Comparison of ENCODE assay signal across 1 cellular context in the genomic region with DNA sequence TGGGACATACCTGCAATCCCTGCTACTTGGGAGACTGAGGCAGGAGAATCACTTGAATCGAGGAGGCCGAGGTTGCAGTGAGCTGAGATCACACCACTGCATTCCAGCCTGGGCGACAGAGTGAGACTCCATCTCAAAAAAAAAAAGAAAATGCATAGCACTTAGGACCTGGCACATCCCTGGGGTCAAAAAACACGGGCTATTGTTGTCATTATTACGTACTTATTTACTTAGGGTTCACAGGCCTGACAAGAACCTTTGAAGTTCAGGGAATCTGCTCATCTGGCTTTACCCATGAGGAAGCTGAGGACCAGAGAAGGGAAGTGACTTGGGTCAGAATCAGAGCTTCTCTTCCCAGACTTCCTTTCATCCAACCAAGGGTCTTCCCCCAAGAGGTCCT.
TF ChIP-seq lines count a peak whose summit lies in the region.

No MANE protein-coding gene starts in this region.

TF ChIP-seq in HepG2, 621 proteins besides CTCF, POLR2A, EP300 and RAD21 (continued from another document and continues in another):
- TF ChIP-seq U2AF2 (IDR thresholded peaks at IDR 0.05; ENCODE audit: low read depth, low read length) (no peak), ZNF510 (CRISPR knock-in tag; IDR thresholded peaks at IDR 0.05; ENCODE audit: low read depth) (no peak), HDAC2 (CRISPR knock-in tag; IDR thresholded peaks at IDR 0.05) (peak; percentile 35; the same call in 1 of the 2 replicates), MTA3 (CRISPR knock-in tag; IDR thresholded peaks at IDR 0.05) (no peak), ZSCAN31 (CRISPR knock-in tag; IDR thresholded peaks at IDR 0.05; ENCODE audit: low read depth) (no peak), MTA1 (CRISPR knock-in tag; IDR thresholded peaks at IDR 0.05; ENCODE audit: borderline replicate concordance) (no peak), IKZF4 (CRISPR knock-in tag; IDR thresholded peaks at IDR 0.05; ENCODE audit: borderline replicate concordance, low read depth, not compliant biosample characterization) (no peak), PAX8 (CRISPR knock-in tag; IDR thresholded peaks at IDR 0.05; ENCODE audit: borderline replicate concordance) (no peak), ZNF546 (CRISPR knock-in tag; conservative IDR thresholded peaks at IDR 0.05) (no peak), NKX3-1 (CRISPR knock-in tag; IDR thresholded peaks at IDR 0.05) (no peak), HHEX (CRISPR knock-in tag; IDR thresholded peaks at IDR 0.05) (no peak), FOXP1 (IDR thresholded peaks at IDR 0.05) (no peak), FOXP1 (CRISPR knock-in tag; IDR thresholded peaks at IDR 0.05) (peak; percentile 75), ZNF441 (CRISPR knock-in tag; IDR thresholded peaks at IDR 0.05; ENCODE audit: borderline replicate concordance) (peak; percentile 90), CHD2 (IDR thresholded peaks at IDR 0.05; ENCODE audit: low read depth, low read length) (no peak), ZFP36 (IDR thresholded peaks at IDR 0.05; ENCODE audit: borderline replicate concordance, low read depth, low read length, partially characterized antibody) (no peak), SCMH1 (CRISPR knock-in tag; IDR thresholded peaks at IDR 0.05; ENCODE audit: borderline replicate concordance) (no peak), ZNF572 (CRISPR knock-in tag; IDR thresholded peaks at IDR 0.05) (no peak), NR2F1 (CRISPR knock-in tag; IDR thresholded peaks at IDR 0.05) (peak in 1 of 2 experiments; percentile 55; a peak in 2 of 4 replicates), TOE1 (CRISPR knock-in tag; IDR thresholded peaks at IDR 0.05) (no peak), ZKSCAN8 (CRISPR knock-in tag; IDR thresholded peaks at IDR 0.05; ENCODE audit: borderline replicate concordance) (no peak), SAFB2 (CRISPR knock-in tag; IDR thresholded peaks at IDR 0.05; ENCODE audit: borderline replicate concordance, low read depth) (no peak), ZNF782 (CRISPR knock-in tag; IDR thresholded peaks at IDR 0.05; ENCODE audit: borderline replicate concordance) (no peak), FOXO1 (CRISPR knock-in tag; IDR thresholded peaks at IDR 0.05) (peak; percentile 38; the same call in 1 of the 2 replicates)
- TF ChIP-seq, protein P1, sequence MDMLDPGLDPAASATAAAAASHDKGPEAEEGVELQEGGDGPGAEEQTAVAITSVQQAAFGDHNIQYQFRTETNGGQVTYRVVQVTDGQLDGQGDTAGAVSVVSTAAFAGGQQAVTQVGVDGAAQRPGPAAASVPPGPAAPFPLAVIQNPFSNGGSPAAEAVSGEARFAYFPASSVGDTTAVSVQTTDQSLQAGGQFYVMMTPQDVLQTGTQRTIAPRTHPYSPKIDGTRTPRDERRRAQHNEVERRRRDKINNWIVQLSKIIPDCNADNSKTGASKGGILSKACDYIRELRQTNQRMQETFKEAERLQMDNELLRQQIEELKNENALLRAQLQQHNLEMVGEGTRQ (IDR thresholded peaks at IDR 0.05; ENCODE audit: low read depth, low read length): no peak
- TF ChIP-seq, protein P1 (CRISPR knock-in tag; IDR thresholded peaks at IDR 0.05; ENCODE audit: borderline replicate concordance): no peak
- TF ChIP-seq, protein P2, sequence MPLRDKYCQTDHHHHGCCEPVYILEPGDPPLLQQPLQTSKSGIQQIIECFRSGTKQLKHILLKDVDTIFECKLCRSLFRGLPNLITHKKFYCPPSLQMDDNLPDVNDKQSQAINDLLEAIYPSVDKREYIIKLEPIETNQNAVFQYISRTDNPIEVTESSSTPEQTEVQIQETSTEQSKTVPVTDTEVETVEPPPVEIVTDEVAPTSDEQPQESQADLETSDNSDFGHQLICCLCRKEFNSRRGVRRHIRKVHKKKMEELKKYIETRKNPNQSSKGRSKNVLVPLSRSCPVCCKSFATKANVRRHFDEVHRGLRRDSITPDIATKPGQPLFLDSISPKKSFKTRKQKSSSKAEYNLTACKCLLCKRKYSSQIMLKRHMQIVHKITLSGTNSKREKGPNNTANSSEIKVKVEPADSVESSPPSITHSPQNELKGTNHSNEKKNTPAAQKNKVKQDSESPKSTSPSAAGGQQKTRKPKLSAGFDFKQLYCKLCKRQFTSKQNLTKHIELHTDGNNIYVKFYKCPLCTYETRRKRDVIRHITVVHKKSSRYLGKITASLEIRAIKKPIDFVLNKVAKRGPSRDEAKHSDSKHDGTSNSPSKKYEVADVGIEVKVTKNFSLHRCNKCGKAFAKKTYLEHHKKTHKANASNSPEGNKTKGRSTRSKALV (CRISPR knock-in tag; IDR thresholded peaks at IDR 0.05): no peak
- TF ChIP-seq, protein P3, sequence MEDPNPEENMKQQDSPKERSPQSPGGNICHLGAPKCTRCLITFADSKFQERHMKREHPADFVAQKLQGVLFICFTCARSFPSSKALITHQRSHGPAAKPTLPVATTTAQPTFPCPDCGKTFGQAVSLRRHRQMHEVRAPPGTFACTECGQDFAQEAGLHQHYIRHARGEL (CRISPR knock-in tag; IDR thresholded peaks at IDR 0.05): no peak
- TF ChIP-seq, protein P4, sequence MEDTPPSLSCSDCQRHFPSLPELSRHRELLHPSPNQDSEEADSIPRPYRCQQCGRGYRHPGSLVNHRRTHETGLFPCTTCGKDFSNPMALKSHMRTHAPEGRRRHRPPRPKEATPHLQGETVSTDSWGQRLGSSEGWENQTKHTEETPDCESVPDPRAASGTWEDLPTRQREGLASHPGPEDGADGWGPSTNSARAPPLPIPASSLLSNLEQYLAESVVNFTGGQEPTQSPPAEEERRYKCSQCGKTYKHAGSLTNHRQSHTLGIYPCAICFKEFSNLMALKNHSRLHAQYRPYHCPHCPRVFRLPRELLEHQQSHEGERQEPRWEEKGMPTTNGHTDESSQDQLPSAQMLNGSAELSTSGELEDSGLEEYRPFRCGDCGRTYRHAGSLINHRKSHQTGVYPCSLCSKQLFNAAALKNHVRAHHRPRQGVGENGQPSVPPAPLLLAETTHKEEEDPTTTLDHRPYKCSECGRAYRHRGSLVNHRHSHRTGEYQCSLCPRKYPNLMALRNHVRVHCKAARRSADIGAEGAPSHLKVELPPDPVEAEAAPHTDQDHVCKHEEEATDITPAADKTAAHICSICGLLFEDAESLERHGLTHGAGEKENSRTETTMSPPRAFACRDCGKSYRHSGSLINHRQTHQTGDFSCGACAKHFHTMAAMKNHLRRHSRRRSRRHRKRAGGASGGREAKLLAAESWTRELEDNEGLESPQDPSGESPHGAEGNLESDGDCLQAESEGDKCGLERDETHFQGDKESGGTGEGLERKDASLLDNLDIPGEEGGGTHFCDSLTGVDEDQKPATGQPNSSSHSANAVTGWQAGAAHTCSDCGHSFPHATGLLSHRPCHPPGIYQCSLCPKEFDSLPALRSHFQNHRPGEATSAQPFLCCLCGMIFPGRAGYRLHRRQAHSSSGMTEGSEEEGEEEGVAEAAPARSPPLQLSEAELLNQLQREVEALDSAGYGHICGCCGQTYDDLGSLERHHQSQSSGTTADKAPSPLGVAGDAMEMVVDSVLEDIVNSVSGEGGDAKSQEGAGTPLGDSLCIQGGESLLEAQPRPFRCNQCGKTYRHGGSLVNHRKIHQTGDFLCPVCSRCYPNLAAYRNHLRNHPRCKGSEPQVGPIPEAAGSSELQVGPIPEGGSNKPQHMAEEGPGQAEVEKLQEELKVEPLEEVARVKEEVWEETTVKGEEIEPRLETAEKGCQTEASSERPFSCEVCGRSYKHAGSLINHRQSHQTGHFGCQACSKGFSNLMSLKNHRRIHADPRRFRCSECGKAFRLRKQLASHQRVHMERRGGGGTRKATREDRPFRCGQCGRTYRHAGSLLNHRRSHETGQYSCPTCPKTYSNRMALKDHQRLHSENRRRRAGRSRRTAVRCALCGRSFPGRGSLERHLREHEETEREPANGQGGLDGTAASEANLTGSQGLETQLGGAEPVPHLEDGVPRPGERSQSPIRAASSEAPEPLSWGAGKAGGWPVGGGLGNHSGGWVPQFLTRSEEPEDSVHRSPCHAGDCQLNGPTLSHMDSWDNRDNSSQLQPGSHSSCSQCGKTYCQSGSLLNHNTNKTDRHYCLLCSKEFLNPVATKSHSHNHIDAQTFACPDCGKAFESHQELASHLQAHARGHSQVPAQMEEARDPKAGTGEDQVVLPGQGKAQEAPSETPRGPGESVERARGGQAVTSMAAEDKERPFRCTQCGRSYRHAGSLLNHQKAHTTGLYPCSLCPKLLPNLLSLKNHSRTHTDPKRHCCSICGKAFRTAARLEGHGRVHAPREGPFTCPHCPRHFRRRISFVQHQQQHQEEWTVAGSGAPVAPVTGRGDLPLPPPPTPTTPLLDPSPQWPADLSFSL (CRISPR knock-in tag; IDR thresholded peaks at IDR 0.05): no peak
- TF ChIP-seq, protein P5, sequence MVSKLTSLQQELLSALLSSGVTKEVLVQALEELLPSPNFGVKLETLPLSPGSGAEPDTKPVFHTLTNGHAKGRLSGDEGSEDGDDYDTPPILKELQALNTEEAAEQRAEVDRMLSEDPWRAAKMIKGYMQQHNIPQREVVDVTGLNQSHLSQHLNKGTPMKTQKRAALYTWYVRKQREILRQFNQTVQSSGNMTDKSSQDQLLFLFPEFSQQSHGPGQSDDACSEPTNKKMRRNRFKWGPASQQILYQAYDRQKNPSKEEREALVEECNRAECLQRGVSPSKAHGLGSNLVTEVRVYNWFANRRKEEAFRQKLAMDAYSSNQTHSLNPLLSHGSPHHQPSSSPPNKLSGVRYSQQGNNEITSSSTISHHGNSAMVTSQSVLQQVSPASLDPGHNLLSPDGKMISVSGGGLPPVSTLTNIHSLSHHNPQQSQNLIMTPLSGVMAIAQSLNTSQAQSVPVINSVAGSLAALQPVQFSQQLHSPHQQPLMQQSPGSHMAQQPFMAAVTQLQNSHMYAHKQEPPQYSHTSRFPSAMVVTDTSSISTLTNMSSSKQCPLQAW (CRISPR knock-in tag; IDR thresholded peaks at IDR 0.05): 0 out of 2 replicates have a peak, but pooled peaks have one; percentile 34
- TF ChIP-seq, protein P6, sequence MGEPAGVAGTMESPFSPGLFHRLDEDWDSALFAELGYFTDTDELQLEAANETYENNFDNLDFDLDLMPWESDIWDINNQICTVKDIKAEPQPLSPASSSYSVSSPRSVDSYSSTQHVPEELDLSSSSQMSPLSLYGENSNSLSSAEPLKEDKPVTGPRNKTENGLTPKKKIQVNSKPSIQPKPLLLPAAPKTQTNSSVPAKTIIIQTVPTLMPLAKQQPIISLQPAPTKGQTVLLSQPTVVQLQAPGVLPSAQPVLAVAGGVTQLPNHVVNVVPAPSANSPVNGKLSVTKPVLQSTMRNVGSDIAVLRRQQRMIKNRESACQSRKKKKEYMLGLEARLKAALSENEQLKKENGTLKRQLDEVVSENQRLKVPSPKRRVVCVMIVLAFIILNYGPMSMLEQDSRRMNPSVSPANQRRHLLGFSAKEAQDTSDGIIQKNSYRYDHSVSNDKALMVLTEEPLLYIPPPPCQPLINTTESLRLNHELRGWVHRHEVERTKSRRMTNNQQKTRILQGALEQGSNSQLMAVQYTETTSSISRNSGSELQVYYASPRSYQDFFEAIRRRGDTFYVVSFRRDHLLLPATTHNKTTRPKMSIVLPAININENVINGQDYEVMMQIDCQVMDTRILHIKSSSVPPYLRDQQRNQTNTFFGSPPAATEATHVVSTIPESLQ (CRISPR knock-in tag; conservative IDR thresholded peaks at IDR 0.05): no peak
- TF ChIP-seq, protein P7, sequence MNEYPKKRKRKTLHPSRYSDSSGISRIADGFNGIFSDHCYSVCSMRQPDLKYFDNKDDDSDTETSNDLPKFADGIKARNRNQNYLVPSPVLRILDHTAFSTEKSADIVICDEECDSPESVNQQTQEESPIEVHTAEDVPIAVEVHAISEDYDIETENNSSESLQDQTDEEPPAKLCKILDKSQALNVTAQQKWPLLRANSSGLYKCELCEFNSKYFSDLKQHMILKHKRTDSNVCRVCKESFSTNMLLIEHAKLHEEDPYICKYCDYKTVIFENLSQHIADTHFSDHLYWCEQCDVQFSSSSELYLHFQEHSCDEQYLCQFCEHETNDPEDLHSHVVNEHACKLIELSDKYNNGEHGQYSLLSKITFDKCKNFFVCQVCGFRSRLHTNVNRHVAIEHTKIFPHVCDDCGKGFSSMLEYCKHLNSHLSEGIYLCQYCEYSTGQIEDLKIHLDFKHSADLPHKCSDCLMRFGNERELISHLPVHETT (CRISPR knock-in tag; conservative IDR thresholded peaks at IDR 0.05): no peak
- TF ChIP-seq, protein P8, sequence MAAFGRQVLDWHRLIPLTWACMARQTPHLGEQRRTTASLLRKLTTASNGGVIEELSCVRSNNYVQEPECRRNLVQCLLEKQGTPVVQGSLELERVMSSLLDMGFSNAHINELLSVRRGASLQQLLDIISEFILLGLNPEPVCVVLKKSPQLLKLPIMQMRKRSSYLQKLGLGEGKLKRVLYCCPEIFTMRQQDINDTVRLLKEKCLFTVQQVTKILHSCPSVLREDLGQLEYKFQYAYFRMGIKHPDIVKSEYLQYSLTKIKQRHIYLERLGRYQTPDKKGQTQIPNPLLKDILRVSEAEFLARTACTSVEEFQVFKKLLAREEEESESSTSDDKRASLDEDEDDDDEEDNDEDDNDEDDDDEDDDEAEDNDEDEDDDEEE (CRISPR knock-in tag; IDR thresholded peaks at IDR 0.05): no peak
- TF ChIP-seq, protein P9, sequence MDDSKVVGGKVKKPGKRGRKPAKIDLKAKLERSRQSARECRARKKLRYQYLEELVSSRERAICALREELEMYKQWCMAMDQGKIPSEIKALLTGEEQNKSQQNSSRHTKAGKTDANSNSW (CRISPR knock-in tag; IDR thresholded peaks at IDR 0.05; ENCODE audit: borderline replicate concordance): no peak
- TF ChIP-seq, protein P10, sequence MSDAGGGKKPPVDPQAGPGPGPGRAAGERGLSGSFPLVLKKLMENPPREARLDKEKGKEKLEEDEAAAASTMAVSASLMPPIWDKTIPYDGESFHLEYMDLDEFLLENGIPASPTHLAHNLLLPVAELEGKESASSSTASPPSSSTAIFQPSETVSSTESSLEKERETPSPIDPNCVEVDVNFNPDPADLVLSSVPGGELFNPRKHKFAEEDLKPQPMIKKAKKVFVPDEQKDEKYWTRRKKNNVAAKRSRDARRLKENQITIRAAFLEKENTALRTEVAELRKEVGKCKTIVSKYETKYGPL (CRISPR knock-in tag; IDR thresholded peaks at IDR 0.05): no peak
- TF ChIP-seq, protein P11, sequence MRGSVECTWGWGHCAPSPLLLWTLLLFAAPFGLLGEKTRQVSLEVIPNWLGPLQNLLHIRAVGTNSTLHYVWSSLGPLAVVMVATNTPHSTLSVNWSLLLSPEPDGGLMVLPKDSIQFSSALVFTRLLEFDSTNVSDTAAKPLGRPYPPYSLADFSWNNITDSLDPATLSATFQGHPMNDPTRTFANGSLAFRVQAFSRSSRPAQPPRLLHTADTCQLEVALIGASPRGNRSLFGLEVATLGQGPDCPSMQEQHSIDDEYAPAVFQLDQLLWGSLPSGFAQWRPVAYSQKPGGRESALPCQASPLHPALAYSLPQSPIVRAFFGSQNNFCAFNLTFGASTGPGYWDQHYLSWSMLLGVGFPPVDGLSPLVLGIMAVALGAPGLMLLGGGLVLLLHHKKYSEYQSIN (CRISPR knock-in tag; IDR thresholded peaks at IDR 0.05; ENCODE audit: borderline replicate concordance): no peak
